Comparison of ENCODE assay signal across 8 cellular contexts in the genomic region with DNA sequence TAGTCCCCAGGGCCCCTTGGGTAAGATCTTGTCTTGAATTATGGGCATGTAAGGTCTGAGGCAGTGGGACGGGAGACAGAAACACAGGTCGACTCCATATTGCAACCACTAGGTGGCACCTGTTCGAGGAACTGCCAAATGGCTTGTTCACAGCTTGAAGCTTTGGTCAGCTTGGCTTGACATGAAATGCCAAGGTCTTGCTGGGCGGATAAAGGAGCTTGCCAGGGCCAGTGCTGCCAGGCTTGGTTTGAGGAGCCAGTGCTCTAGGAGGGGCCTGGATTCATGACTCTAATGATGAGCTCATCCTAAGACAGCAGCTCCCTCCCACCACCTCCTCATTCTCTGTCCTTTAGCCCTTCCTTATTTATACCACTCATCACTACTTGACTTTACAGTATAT. TPM values are rescaled to one million over a fixed set of nuclear protein-coding genes. Genes with fewer than 3 reads are reported as not detected.
A peak's percentile ranks its signal among the peaks of the same experiment; 100 is the strongest.
DNase-seq lines count a peak whose midpoint lies in the region; ATAC-seq, FAIRE-seq and TF ChIP-seq lines count a peak whose summit lies in the region.

No MANE protein-coding gene starts in this region.

- DNase-seq in GM12891 (ENCODE audit: insufficient read length, low spot score) (peak; percentile 56), NCI-H774 (lab: John Stamatoyannopoulos, UW) (peak; percentile 73), mesendoderm (peak; percentile 89)
- peak; percentile 55 to 64 for DNase-seq in activated CD4-positive, alpha-beta T cell treated with anti-CD3 and anti-CD28 coated beads, Interleukin-2, amount 50 U/mL, for 48 hours
- peak; percentile 16 to 43 (median 24) for DNase-seq in effector memory CD4-positive, alpha-beta T cell
- DNase-seq in stimulated activated naive CD4-positive, alpha-beta T cell (lab: John Stamatoyannopoulos, UW) = peak in 5 of 6 experiments; percentile 13 to 60 (median 27)

- ATAC-seq in HG03439 (IDR thresholded peaks at IDR 0.05; ENCODE audit: unreplicated experiment) = peak; percentile 78

- no peak overlapping the region for H2AK5ac ChIP-seq in mesendoderm (ENCODE audit: low read length)

- H3K4me1 ChIP-seq in effector memory CD4-positive, alpha-beta T cell (ENCODE audit: control insufficient read depth, insufficient read depth, low read length, poor library complexity, severe bottlenecking) = peaks cover 9% of the 10 kb centered on the region
- H3K4me1 ChIP-seq in mesendoderm (ENCODE audit: control insufficient read depth, low read depth, low read length) = no peaks in the 10 kb centered on the region

- H3K23ac ChIP-seq in mesendoderm (ENCODE audit: low read length) = no peak overlapping the region

- no peak overlapping the region for H3K4ac ChIP-seq in mesendoderm (ENCODE audit: low read depth, low read length)

- H4K5ac ChIP-seq in mesendoderm (ENCODE audit: low read length) = no peak overlapping the region

- H3K27ac ChIP-seq in 22Rv1 (no peak overlapping the region), mesendoderm (ENCODE audit: low read depth, low read length) (no peak overlapping the region)
- no peak overlapping the region for H3K27ac ChIP-seq in effector memory CD4-positive, alpha-beta T cell (ENCODE audit: insufficient read depth, low read length, poor library complexity, severe bottlenecking)

- no peaks in the 10 kb centered on the region for H3K36me3 ChIP-seq in effector memory CD4-positive, alpha-beta T cell (ENCODE audit: control insufficient read depth, insufficient read depth, low read length)
- H3K36me3 ChIP-seq in mesendoderm (ENCODE audit: control insufficient read depth, insufficient read depth, low read length) = no peaks in the 10 kb centered on the region

- H3K4me2 ChIP-seq in mesendoderm (ENCODE audit: low read length) = no peak overlapping the region

- no peaks in the 10 kb centered on the region for H3K9me3 ChIP-seq in effector memory CD4-positive, alpha-beta T cell (ENCODE audit: control insufficient read depth, low read length)

- H2BK15ac ChIP-seq in mesendoderm (replicated peaks; ENCODE audit: low read depth) = no peak overlapping the region

- no peak overlapping the region for H2BK5ac ChIP-seq in mesendoderm (ENCODE audit: low read length)

- peak; percentile 87 for TF ChIP-seq CTCF in 22Rv1 (IDR thresholded peaks at IDR 0.05)

- peak; percentile 92 for FAIRE-seq in GM12891 (lab: Jason Lieb, UNC)

- H3K79me1 ChIP-seq in mesendoderm (ENCODE audit: low read length) = no peaks in the 10 kb centered on the region

- H3K18ac ChIP-seq in mesendoderm (ENCODE audit: low read length) = no peak overlapping the region

- no peak overlapping the region for H2BK120ac ChIP-seq in mesendoderm (ENCODE audit: low read depth, low read length)

- H3K9ac ChIP-seq in mesendoderm (ENCODE audit: low read length) = no peak overlapping the region

- TF ChIP-seq POLR2A in GM12891 (IDR thresholded peaks at IDR 0.05; ENCODE audit: low read depth, low read length) = no peak

- no peak overlapping the region for H3K4me3 ChIP-seq in effector memory CD4-positive, alpha-beta T cell (ENCODE audit: insufficient read depth, low read depth, low read length, poor library complexity, severe bottlenecking)
- H3K4me3 ChIP-seq in mesendoderm (ENCODE audit: low read length) = no peak overlapping the region

- no peak overlapping the region for H4K8ac ChIP-seq in mesendoderm (ENCODE audit: low read depth, low read length)

- no peaks in the 10 kb centered on the region for H3K27me3 ChIP-seq in effector memory CD4-positive, alpha-beta T cell (replicated peaks; ENCODE audit: control insufficient read depth, insufficient read depth, low read length, poor library complexity, severe bottlenecking)
- no peaks in the 10 kb centered on the region for H3K27me3 ChIP-seq in mesendoderm (ENCODE audit: insufficient read depth, low read length, poor library complexity)

- WGBS in mesendoderm (ENCODE audit: extremely low coverage, insufficient coverage, low lambda C conversion rate) = no CpG with 5 or more reads among the region's 4 CpGs

- no peaks in the 10 kb centered on the region for H3K79me2 ChIP-seq in mesendoderm (ENCODE audit: control insufficient read depth, insufficient read depth, low read length)

- H3K56ac ChIP-seq in mesendoderm (ENCODE audit: low read length) = no peak overlapping the region

TF ChIP-seq in GM12891, 5 proteins besides CTCF, POLR2A, EP300 and RAD21:
- 0 out of 2 replicates have a peak, but pooled peaks have one; percentile 2 for TF ChIP-seq SPI1 (IDR thresholded peaks at IDR 0.05; ENCODE audit: low read depth, low read length)
- no peak for TF ChIP-seq TAF1 (IDR thresholded peaks at IDR 0.05; ENCODE audit: low read depth, low read length)

RNA-seq across cellular contexts. Expression of a gene that starts 11.9 kb away (rescaled TPM):
- 0.06 TPM for polyA plus RNA-seq in GM12891 (2012; ENCODE audit: low read depth, missing spikeins)
- 2.1 TPM for polyA plus RNA-seq in mesendoderm (2013, experiment 1 of 2)
- polyA plus RNA-seq in mesendoderm (2013, experiment 2 of 2) = 2.3 TPM

RNA-seq across cellular contexts. Expression of a gene that starts 51.4 kb away (rescaled TPM):
- 21.1 TPM for polyA plus RNA-seq in GM12891 (2012; ENCODE audit: low read depth, missing spikeins)
- polyA plus RNA-seq in mesendoderm (2013, experiment 1 of 2) = 10.3 TPM
- 9.6 TPM for polyA plus RNA-seq in mesendoderm (2013, experiment 2 of 2)

Comparison
In these comparisons a context has a peak if more than half of its experiments do, and no peak if none do; other contexts are left out.
1. DNase-seq: peak in every context shown above with its lines; median percentile 89 in mesendoderm; 73 in NCI-H774; 60 in activated CD4-positive, alpha-beta T cell treated with anti-CD3 and anti-CD28 coated beads, Interleukin-2, amount 50 U/mL, for 48 hours; 56 in GM12891; 27 in stimulated activated naive CD4-positive, alpha-beta T cell; 24 in effector memory CD4-positive, alpha-beta T cell.